Comparison of ENCODE assay signal across 16 cellular contexts in genomic region chr16:1940273-1941161, GRCh38. TPM values are rescaled to one million over a fixed set of nuclear protein-coding genes. Genes with fewer than 3 reads are reported as not detected.
DNase-seq lines count a peak whose midpoint lies in the region; TF ChIP-seq lines count a peak whose summit lies in the region.
"Had no signal": no experiment of that assay in that cellular context is flagged by ENCODE, and none has a peak within 500 bp of the region (broad histone marks: within the 10 kb centered on the region; RNA-seq: fewer than 3 reads in every experiment).

No MANE protein-coding gene starts in this region.

- H3K9me3 ChIP-seq in esophagus muscularis mucosa (no peaks in the 10 kb centered on the region), breast epithelium (no peaks in the 10 kb centered on the region)
- H3K9me3 ChIP-seq: testis had no signal

- H3K4me3 Mint-ChIP-seq in progenitor cell of endocrine pancreas (ENCODE audit: low read depth), result peak overlapping the region; percentile 19

- intact Hi-C loops in esophagus muscularis mucosa (cut with DNase I), result no loop called here
- intact Hi-C loops in breast epithelium (cut with DNase I; ENCODE audit: low total_unique reads), result no loop called here

- no peak for TF ChIP-seq CTCF in esophagus muscularis mucosa (IDR thresholded peaks at IDR 0.05)
- TF ChIP-seq CTCF in progenitor cell of endocrine pancreas (IDR thresholded peaks at IDR 0.05; ENCODE audit: unreplicated experiment), result no peak
- no peak for TF ChIP-seq CTCF in breast epithelium (IDR thresholded peaks at IDR 0.05)
- no peak for TF ChIP-seq CTCF in GM10266 (IDR thresholded peaks at IDR 0.05; ENCODE audit: control insufficient read depth, insufficient read depth, low read depth, missing control alignments)

- H3K4me3 ChIP-seq in esophagus muscularis mucosa, result no peak overlapping the region
- H3K4me3 ChIP-seq in breast epithelium, result no peak overlapping the region
- H3K4me3 ChIP-seq: testis had no signal

- H3K27ac ChIP-seq in esophagus muscularis mucosa (replicated peaks in 1 of 4), result peak overlapping the region in 3 of 4 donors; percentile 81 to 97 (median 94)
- peak overlapping the region in 1 of 2 donors; percentile 49 for H3K27ac ChIP-seq in breast epithelium
- H3K27ac ChIP-seq: brain microvascular endothelial cell, testis had no signal

- DNase-seq in HK-2 (ENCODE audit: unreplicated experiment), result peak; percentile 44
- DNase-seq in esophagus muscularis mucosa (ENCODE audit: extremely low spot score), result no peak
- no peak for DNase-seq in progenitor cell of endocrine pancreas (ENCODE audit: low spot score, unreplicated experiment)
- no peak for DNase-seq in breast epithelium (ENCODE audit: low spot score in 2 of 2)
- no peak for DNase-seq in NCI-H128 (lab: John Stamatoyannopoulos, UW; ENCODE audit: unreplicated experiment)
- DNase-seq in GM10266 (ENCODE audit: extremely low spot score), result no peak
- DNase-seq: activated effector memory CD4-positive, alpha-beta T cell treated with anti-CD3 and anti-CD28 coated beads, Interleukin-2, amount 50 U/mL, for 16 hours; effector memory CD8-positive, alpha-beta T cell; naive thymus-derived CD4-positive, alpha-beta T cell; NCI-H1436 treated with DMSO at 0.1 percent for 48 hours; SHP77 treated with DMSO at 0.1 percent for 48 hours; T1000; testis had no signal

- H3K27me3 ChIP-seq in esophagus muscularis mucosa (no peaks in the 10 kb centered on the region), breast epithelium (no peaks in the 10 kb centered on the region)
- H3K27me3 ChIP-seq: brain microvascular endothelial cell, testis had no signal

- H3K36me3 Mint-ChIP-seq in progenitor cell of endocrine pancreas (ENCODE audit: insufficient read depth), result peaks cover 1% of the 10 kb centered on the region
- H3K36me3 Mint-ChIP-seq: IgD-negative memory B cell had no signal

- TF ChIP-seq EP300 in esophagus muscularis mucosa (IDR thresholded peaks at IDR 0.05), result no peak

- no peaks in the 10 kb centered on the region for H3K9me3 Mint-ChIP-seq in progenitor cell of endocrine pancreas (ENCODE audit: low read depth)
- H3K9me3 Mint-ChIP-seq: effector memory CD8-positive, alpha-beta T cell; naive thymus-derived CD4-positive, alpha-beta T cell had no signal

- H3K27me3 Mint-ChIP-seq in progenitor cell of endocrine pancreas, result no peaks in the 10 kb centered on the region
- H3K27me3 Mint-ChIP-seq: effector memory CD8-positive, alpha-beta T cell; IgD-negative memory B cell; naive thymus-derived CD4-positive, alpha-beta T cell had no signal

- TF ChIP-seq POLR2A in esophagus muscularis mucosa (IDR thresholded peaks at IDR 0.05; ENCODE audit: low read depth) (no peak), breast epithelium (IDR thresholded peaks at IDR 0.05) (no peak)

- H3K4me1 ChIP-seq in esophagus muscularis mucosa (peaks cover 12 to 34% (median 29%) of the 10 kb centered on the region in 4 donors), breast epithelium (peaks cover 0 to 10% of the 10 kb centered on the region in 2 donors)

- H3K27ac Mint-ChIP-seq in progenitor cell of endocrine pancreas, result peak overlapping the region; percentile 37
- H3K27ac Mint-ChIP-seq: effector memory CD8-positive, alpha-beta T cell had no signal

- peaks cover 38 to 49% (median 43%) of the 10 kb centered on the region in 4 donors for H3K36me3 ChIP-seq in esophagus muscularis mucosa
- H3K36me3 ChIP-seq in breast epithelium, result no peaks in the 10 kb centered on the region

- H3K4me1 Mint-ChIP-seq in progenitor cell of endocrine pancreas (ENCODE audit: low read depth), result peaks cover 2% of the 10 kb centered on the region

- WGBS in esophagus muscularis mucosa, result 87% methylated on average over 19 of the region's 23 CpGs

RNA-seq across cellular contexts. Expression of gene MSRB1, which starts 2.5 kb away (rescaled TPM):
- 10 to 100 TPM; 46.0 to 78.7 (median 53.1) TPM for total RNA-seq in esophagus muscularis mucosa
- total RNA-seq in progenitor cell of endocrine pancreas, result 28.5 and 28.9 TPM in 2 replicates
- 10 to 100 TPM; 12.1 to 17.4 (median 17.0) TPM for total RNA-seq in breast epithelium

RNA-seq across cellular contexts. Expression of gene RPL3L, which starts 14.0 kb away (rescaled TPM):
- not detected for total RNA-seq in esophagus muscularis mucosa
- total RNA-seq in progenitor cell of endocrine pancreas, result not detected in 2 replicates
- total RNA-seq in breast epithelium, result not detected
- total RNA-seq: frontal cortex; naive thymus-derived CD4-positive, alpha-beta T cell had no signal

RNA-seq across cellular contexts. Expression of gene NDUFB10, which starts 18.8 kb away (rescaled TPM):
- total RNA-seq in esophagus muscularis mucosa (100 to 1,000 TPM; 249 to 381 (median 295) TPM), progenitor cell of endocrine pancreas (96.9 and 105 TPM in 2 replicates), breast epithelium (100 to 1,000 TPM; 114 to 233 (median 144) TPM)

RNA-seq across cellular contexts. Expression of gene HS3ST6, which starts 22.3 kb away (rescaled TPM):
- total RNA-seq in esophagus muscularis mucosa (not detected), progenitor cell of endocrine pancreas (0.46 TPM in 1 of 2 replicates, not detected in the other), breast epithelium (not detected)
- total RNA-seq: frontal cortex; naive thymus-derived CD4-positive, alpha-beta T cell had no signal

RNA-seq across cellular contexts. Expression of gene RPS2, which starts 24.1 kb away (rescaled TPM):
- total RNA-seq in esophagus muscularis mucosa (1,000 to 10,000 TPM; 1,144 to 2,342 (median 1,414) TPM), progenitor cell of endocrine pancreas (2,309 and 2,385 TPM in 2 replicates), breast epithelium (1,000 to 10,000 TPM; 1,340 to 2,607 (median 1,661) TPM)
